In genomic region chr16:56986361-56986760, GRCh38 we compare ENCODE assay signal across 14 cellular contexts. TPM values are rescaled to one million over a fixed set of nuclear protein-coding genes. Genes with fewer than 3 reads are reported as not detected.
DNase-seq lines count a peak whose midpoint lies in the region; ATAC-seq and TF ChIP-seq lines count a peak whose summit lies in the region.
"Had no signal": no experiment of that assay in that cellular context is flagged by ENCODE, and none has a peak within 500 bp of the region (broad histone marks: within the 10 kb centered on the region; RNA-seq: fewer than 3 reads in every experiment).

No MANE protein-coding gene starts in this region.

- peaks cover 78% of the 10 kb centered on the region for H3K4me1 Mint-ChIP-seq in CD14-positive monocyte
- H3K4me1 Mint-ChIP-seq in activated CD8-positive, alpha-beta T cell treated with anti-CD3 and anti-CD28 coated beads, Interleukin-2, amount 10 ng/mL, durations not matched to agents 7 days and 5 days (ENCODE audit: low read depth) = peaks cover 69% of the 10 kb centered on the region
- H3K4me1 Mint-ChIP-seq in naive thymus-derived CD8-positive, alpha-beta T cell = peaks cover 58 to 94% (median 79%) of the 10 kb centered on the region in 4 donors

- H3K4me3 Mint-ChIP-seq in CD14-positive monocyte = no peak overlapping the region
- H3K4me3 Mint-ChIP-seq in activated CD8-positive, alpha-beta T cell treated with anti-CD3 and anti-CD28 coated beads, Interleukin-2, amount 10 ng/mL, durations not matched to agents 7 days and 5 days = peak overlapping the region; percentile 100
- H3K4me3 Mint-ChIP-seq in naive thymus-derived CD8-positive, alpha-beta T cell = peak overlapping the region; percentile 94 to 100 (median 100)

- CTCF ChIA-PET in AG04450 (lab: Charles Lee) = no interaction called here
- CTCF ChIA-PET in activated CD8-positive, alpha-beta T cell treated with anti-CD3 and anti-CD28 coated beads, Interleukin-2, amount 10 ng/mL, durations not matched to agents 7 days and 5 days (lab: Charles Lee) = interaction anchor here (1.0 to 8.5 kb wide), 5 partner anchors 21 to 55 kb away, joined by 3 to 107 read pairs (median 5); no protein-coding TSS in a partner anchor

- POLR2A ChIA-PET in AG04450 (lab: Yijun Ruan, JAX) = interaction anchor here (1.0 kb wide), 1 partner anchor 22 kb away, joined by 3 read pairs; no protein-coding TSS in a partner anchor
- POLR2A ChIA-PET in activated CD8-positive, alpha-beta T cell treated with anti-CD3 and anti-CD28 coated beads, Interleukin-2, amount 10 ng/mL, durations not matched to agents 7 days and 5 days (lab: Charles Lee) = interaction anchor here (0.7 to 4.6 kb wide), 7 partner anchors 10 to 54 kb away, joined by 3 to 87 read pairs (median 4); no protein-coding TSS in a partner anchor
- POLR2A ChIA-PET in naive thymus-derived CD8-positive, alpha-beta T cell (lab: Charles Lee) = interaction anchor here (0.8 to 13.7 kb wide), 9 partner anchors 8 to 258 kb away, joined by 3 to 231 read pairs (median 5); no protein-coding TSS in a partner anchor

- intact Hi-C loops in CD14-positive monocyte (cut with micrococcal nuclease) = no loop called here

- no peaks in the 10 kb centered on the region for H3K9me3 Mint-ChIP-seq in CD14-positive monocyte
- H3K9me3 Mint-ChIP-seq in activated CD8-positive, alpha-beta T cell treated with anti-CD3 and anti-CD28 coated beads, Interleukin-2, amount 10 ng/mL, durations not matched to agents 7 days and 5 days (ENCODE audit: insufficient read depth) = no peaks in the 10 kb centered on the region
- H3K9me3 Mint-ChIP-seq in naive thymus-derived CD8-positive, alpha-beta T cell = no peaks in the 10 kb centered on the region

- H3K36me3 ChIP-seq in H7 (replicated peaks; ENCODE audit: control insufficient read depth, insufficient read depth, low read length) = no peaks in the 10 kb centered on the region
- H3K36me3 ChIP-seq: pancreas had no signal

- ATAC-seq in activated CD8-positive, alpha-beta T cell treated with anti-CD3 and anti-CD28 coated beads, Interleukin-2, amount 10 ng/mL, durations not matched to agents 7 days and 5 days = no peak
- ATAC-seq in naive thymus-derived CD8-positive, alpha-beta T cell = no peak
- ATAC-seq: pancreas had no signal

- H3K27ac Mint-ChIP-seq in CD14-positive monocyte = peak overlapping the region in 6 of 7 donors; percentile 36 to 75 (median 42)
- peak overlapping the region; percentile 99 for H3K27ac Mint-ChIP-seq in activated CD8-positive, alpha-beta T cell treated with anti-CD3 and anti-CD28 coated beads, Interleukin-2, amount 10 ng/mL, durations not matched to agents 7 days and 5 days
- peak overlapping the region; percentile 96 to 99 (median 98) for H3K27ac Mint-ChIP-seq in naive thymus-derived CD8-positive, alpha-beta T cell

- no peaks in the 10 kb centered on the region; the same call in 1 of the 2 replicates for H3K9me3 ChIP-seq in AG04450 (ENCODE audit: control insufficient read depth, insufficient read depth, low read length)
- H3K9me3 ChIP-seq: pancreas had no signal

- H3K27me3 Mint-ChIP-seq in CD14-positive monocyte (ENCODE audit: low read depth in 3 of 3) = peaks cover 0 to 4% (median 2%) of the 10 kb centered on the region in 3 donors
- H3K27me3 Mint-ChIP-seq in activated CD8-positive, alpha-beta T cell treated with anti-CD3 and anti-CD28 coated beads, Interleukin-2, amount 10 ng/mL, durations not matched to agents 7 days and 5 days (ENCODE audit: low read depth) = no peaks in the 10 kb centered on the region
- no peaks in the 10 kb centered on the region for H3K27me3 Mint-ChIP-seq in naive thymus-derived CD8-positive, alpha-beta T cell

- peaks cover 36 to 44% of the 10 kb centered on the region in 2 donors for H3K36me3 Mint-ChIP-seq in CD14-positive monocyte
- H3K36me3 Mint-ChIP-seq in activated CD8-positive, alpha-beta T cell treated with anti-CD3 and anti-CD28 coated beads, Interleukin-2, amount 10 ng/mL, durations not matched to agents 7 days and 5 days (ENCODE audit: low read depth) = peaks cover 81% of the 10 kb centered on the region
- H3K36me3 Mint-ChIP-seq in naive thymus-derived CD8-positive, alpha-beta T cell = peaks cover 5 to 34% (median 24%) of the 10 kb centered on the region in 3 donors

- H3K27me3 ChIP-seq in AG04450 (ENCODE audit: control insufficient read depth, insufficient read depth, low read length) (no peaks in the 10 kb centered on the region), H7 (ENCODE audit: control insufficient read depth, insufficient read depth, low read length) (peaks cover 35% of the 10 kb centered on the region)
- H3K27me3 ChIP-seq: pancreas had no signal

- H3K4me3 ChIP-seq in AG04450 (ENCODE audit: low read depth, low read length) = no peak overlapping the region
- no peak overlapping the region for H3K4me3 ChIP-seq in H7 (ENCODE audit: insufficient read depth, low read depth, low read length)
- H3K4me3 ChIP-seq: hepatocyte, lung, pancreas had no signal

- TF ChIP-seq CTCF in AG04450 (IDR thresholded peaks at IDR 0.05; ENCODE audit: low read depth, low read length) (no peak), CD14-positive monocyte (IDR thresholded peaks at IDR 0.05) (no peak)

- H3K27ac ChIP-seq in AG04450 (ENCODE audit: low read depth, low read length) = peak overlapping the region; percentile 48
- H3K27ac ChIP-seq: hepatocyte, pancreas had no signal

- DNase-seq in AG04450 (ENCODE audit: low read depth, low spot score) = no peak
- no peak for DNase-seq in CD14-positive monocyte (ENCODE audit: low spot score)
- DNase-seq in activated CD8-positive, alpha-beta T cell treated with anti-CD3 and anti-CD28 coated beads, Interleukin-2, amount 10 ng/mL, durations not matched to agents 7 days and 5 days = no peak
- DNase-seq in naive thymus-derived CD8-positive, alpha-beta T cell = no peak
- DNase-seq in AG20443 (ENCODE audit: low spot score) = no peak
- DNase-seq in SW 1271 (lab: John Stamatoyannopoulos, UW) = no peak
- no peak for DNase-seq in H7
- no peak for DNase-seq in NCI-H524 treated with DMSO at 0.1 percent for 48 hours (lab: John Stamatoyannopoulos, UW)
- DNase-seq: DMS 273 treated with DMSO at 0.1 percent for 48 hours; pancreas; stimulated activated CD4-positive, alpha-beta T cell treated with anti-CD3 and anti-CD28 coated beads, Interleukin-1b, Interleukin-23, amount 100 ng/mL, for 48 hours had no signal

RNA-seq across cellular contexts. Expression of gene NLRC5, which starts 3.0 kb away (rescaled TPM):
- polyA plus RNA-seq in AG04450 (2011; rRNA removed) = 9.2 and 13.1 TPM in 2 replicates
- 37.2 and 38.1 TPM in 2 replicates for polyA minus RNA-seq in AG04450 (2011; rRNA and poly(A)+ RNA removed)
- 10 to 100 TPM; 10.3 to 21.6 TPM for polyA plus RNA-seq in CD14-positive monocyte
- total RNA-seq in activated CD8-positive, alpha-beta T cell treated with anti-CD3 and anti-CD28 coated beads, Interleukin-2, amount 10 ng/mL, durations not matched to agents 7 days and 5 days = 100 to 1,000 TPM; 280 to 291 TPM
- total RNA-seq in naive thymus-derived CD8-positive, alpha-beta T cell = 100 to 1,000 TPM; 474 to 488 TPM
- polyA plus RNA-seq in naive thymus-derived CD8-positive, alpha-beta T cell = 100 to 1,000 TPM in 1 of 3 donors, 10 to 100 TPM in 2; 70.4 to 137 (median 80.0) TPM
- total RNA-seq in H7 (2014; rRNA removed; shearing (Covaris generic)) = 0.80 and 0.85 TPM in 2 replicates

RNA-seq across cellular contexts. Expression of gene CETP, which starts 24.6 kb away (rescaled TPM):
- 0.09 and 0.17 TPM in 2 replicates for polyA plus RNA-seq in AG04450 (2011; rRNA removed)
- not detected in 2 replicates for polyA minus RNA-seq in AG04450 (2011; rRNA and poly(A)+ RNA removed)
- 1 to 10 TPM; 1.3 to 2.1 TPM for polyA plus RNA-seq in CD14-positive monocyte
- not detected for total RNA-seq in activated CD8-positive, alpha-beta T cell treated with anti-CD3 and anti-CD28 coated beads, Interleukin-2, amount 10 ng/mL, durations not matched to agents 7 days and 5 days
- under 1 TPM in 1 of 2 experiments, not detected in 1; 0.27 TPM for total RNA-seq in naive thymus-derived CD8-positive, alpha-beta T cell
- polyA plus RNA-seq in naive thymus-derived CD8-positive, alpha-beta T cell = under 1 TPM in 2 of 3 donors, not detected in 1; 0.20 to 0.21 TPM
- total RNA-seq in H7 (2014; rRNA removed; shearing (Covaris generic)) = not detected in 2 replicates
- total RNA-seq: astrocyte, hepatocyte had no signal
- polyA plus RNA-seq: hepatocyte had no signal

RNA-seq across cellular contexts. Expression of gene HERPUD1, which starts 54.4 kb away (rescaled TPM):
- 207 and 215 TPM in 2 replicates for polyA plus RNA-seq in AG04450 (2011; rRNA removed)
- 243 and 282 TPM in 2 replicates for polyA minus RNA-seq in AG04450 (2011; rRNA and poly(A)+ RNA removed)
- 100 to 1,000 TPM; 179 to 186 TPM for polyA plus RNA-seq in CD14-positive monocyte
- total RNA-seq in activated CD8-positive, alpha-beta T cell treated with anti-CD3 and anti-CD28 coated beads, Interleukin-2, amount 10 ng/mL, durations not matched to agents 7 days and 5 days = 10 to 100 TPM; 88.2 to 95.2 TPM
- 100 to 1,000 TPM; 190 to 214 TPM for total RNA-seq in naive thymus-derived CD8-positive, alpha-beta T cell
- 10 to 100 TPM; 43.8 to 88.6 (median 57.6) TPM for polyA plus RNA-seq in naive thymus-derived CD8-positive, alpha-beta T cell
- 27.1 and 30.1 TPM in 2 replicates for total RNA-seq in H7 (2014; rRNA removed; shearing (Covaris generic))

Comparison
In these comparisons a context has a peak if more than half of its experiments do, and no peak if none do; other contexts are left out.
1. H3K27ac Mint-ChIP-seq: peak in every context shown above with its lines; median percentile 99 in activated CD8-positive, alpha-beta T cell treated with anti-CD3 and anti-CD28 coated beads, Interleukin-2, amount 10 ng/mL, durations not matched to agents 7 days and 5 days; 98 in naive thymus-derived CD8-positive, alpha-beta T cell; 42 in CD14-positive monocyte.
2. H3K4me3 Mint-ChIP-seq: peak in activated CD8-positive, alpha-beta T cell treated with anti-CD3 and anti-CD28 coated beads, Interleukin-2, amount 10 ng/mL, durations not matched to agents 7 days and 5 days (single experiment) and naive thymus-derived CD8-positive, alpha-beta T cell (10 of 10); none in CD14-positive monocyte (0 of 2).
3. RNA of gene NLRC5, which starts 3.0 kb away (total RNA-seq): 474 to 488 TPM in naive thymus-derived CD8-positive, alpha-beta T cell and 280 to 291 TPM in activated CD8-positive, alpha-beta T cell treated with anti-CD3 and anti-CD28 coated beads, Interleukin-2, amount 10 ng/mL, durations not matched to agents 7 days and 5 days; 0.80 to 0.85 TPM in H7; every median in the first group is over 100 times any median in the second.